ENCODE assay signal across 15 cellular contexts in genomic region chr17:57293077-57293476, GRCh38. TPM values are rescaled to one million over a fixed set of nuclear protein-coding genes. Genes with fewer than 3 reads are reported as not detected.
DNase-seq lines count a peak whose midpoint lies in the region; ATAC-seq and TF ChIP-seq lines count a peak whose summit lies in the region.
"Had no signal": no experiment of that assay in that cellular context is flagged by ENCODE, and none has a peak within 500 bp of the region (broad histone marks: within the 10 kb centered on the region; RNA-seq: fewer than 3 reads in every experiment).

No MANE protein-coding gene starts in this region.

- intact Hi-C loops in CD4-positive, alpha-beta T cell (cut with DNase I, micrococcal nuclease): no loop called here

- H3K4me3 ChIP-seq in SJCRH30: no peak overlapping the region
- no peak overlapping the region for H3K4me3 ChIP-seq in WERI-Rb-1 (ENCODE audit: low read depth, low read length)
- H3K4me3 ChIP-seq in coronary artery: no peak overlapping the region
- H3K4me3 ChIP-seq: thoracic aorta had no signal

- H3K9me3 Mint-ChIP-seq in CD4-positive, alpha-beta T cell: no peaks in the 10 kb centered on the region
- H3K9me3 Mint-ChIP-seq: CD4-positive, alpha-beta memory T cell; central memory CD8-positive, alpha-beta T cell; natural killer cell treated with Interleukin-12 subunit alpha and Interleukin-12 subunit beta and Interleukin-15 and Interleukin-18, amount 100 ng/mL, for 72 hours had no signal

- no peaks in the 10 kb centered on the region for H3K27me3 ChIP-seq in SJCRH30
- no peaks in the 10 kb centered on the region for H3K27me3 ChIP-seq in WERI-Rb-1 (ENCODE audit: insufficient read depth, low read depth, severe bottlenecking)
- no peaks in the 10 kb centered on the region for H3K27me3 ChIP-seq in CD4-positive, alpha-beta T cell (ENCODE audit: control insufficient read depth, insufficient read depth, low read length)

- H3K27ac ChIP-seq in SJCRH30 (no peak overlapping the region), WERI-Rb-1 (no peak overlapping the region), coronary artery (no peak overlapping the region)
- H3K27ac ChIP-seq in CD4-positive, alpha-beta T cell (ENCODE audit: low read depth, low read length): no peak overlapping the region
- H3K27ac ChIP-seq: thoracic aorta had no signal

- DNase-seq in HPDE6-E6E7 (ENCODE audit: extremely low spot score): peak; percentile 96
- peak; percentile 11 to 14 for DNase-seq in SJCRH30
- DNase-seq in renal cortical epithelial cell (ENCODE audit: low read depth): peak; percentile 94
- DNase-seq in activated CD4-positive, alpha-beta T cell treated with anti-CD3 and anti-CD28 coated beads, Interleukin-2, amount 50 U/mL, for 4 hours: no peak
- no peak for DNase-seq in WERI-Rb-1
- no peak for DNase-seq in CD4-positive, alpha-beta T cell
- no peak for DNase-seq in coronary artery (ENCODE audit: low spot score)
- DNase-seq: activated CD8-positive, alpha-beta T cell treated with anti-CD3 and anti-CD28 coated beads, Interleukin-2, amount 10 ng/mL, durations not matched to agents 7 days and 5 days; CD4-positive, alpha-beta memory T cell; NCI-H2171; small intestine had no signal

- H3K4me3 Mint-ChIP-seq in CD4-positive, alpha-beta T cell: no peak overlapping the region
- H3K4me3 Mint-ChIP-seq: activated CD8-positive, alpha-beta T cell treated with anti-CD3 and anti-CD28 coated beads, Interleukin-2, amount 10 ng/mL, durations not matched to agents 7 days and 5 days; CD4-positive, alpha-beta memory T cell; central memory CD8-positive, alpha-beta T cell; natural killer cell treated with Interleukin-12 subunit alpha and Interleukin-12 subunit beta and Interleukin-15 and Interleukin-18, amount 100 ng/mL, for 72 hours had no signal

- H3K27ac Mint-ChIP-seq in CD4-positive, alpha-beta T cell: no peak overlapping the region
- H3K27ac Mint-ChIP-seq: natural killer cell treated with Interleukin-12 subunit alpha and Interleukin-12 subunit beta and Interleukin-15 and Interleukin-18, amount 100 ng/mL, for 72 hours had no signal

- H3K4me1 ChIP-seq in SJCRH30: peaks cover 33% of the 10 kb centered on the region

- POLR2A ChIA-PET in CD4-positive, alpha-beta T cell (lab: Charles Lee): no interaction called here

- peaks cover 68% of the 10 kb centered on the region for H3K4me1 Mint-ChIP-seq in CD4-positive, alpha-beta T cell (ENCODE audit: low read depth)

- no peaks in the 10 kb centered on the region for H3K27me3 Mint-ChIP-seq in CD4-positive, alpha-beta T cell
- H3K27me3 Mint-ChIP-seq: CD4-positive, alpha-beta memory T cell; central memory CD8-positive, alpha-beta T cell; natural killer cell treated with Interleukin-12 subunit alpha and Interleukin-12 subunit beta and Interleukin-15 and Interleukin-18, amount 100 ng/mL, for 72 hours had no signal

- peaks cover 69% of the 10 kb centered on the region for H3K36me3 Mint-ChIP-seq in CD4-positive, alpha-beta T cell (ENCODE audit: low read depth)

- ATAC-seq in esophagus mucosa: peak; percentile 79
- ATAC-seq in CD4-positive, alpha-beta T cell (ENCODE audit: poor library complexity): no peak
- ATAC-seq: activated CD8-positive, alpha-beta T cell treated with anti-CD3 and anti-CD28 coated beads, Interleukin-2, amount 10 ng/mL, durations not matched to agents 7 days and 5 days; natural killer cell treated with Interleukin-12 subunit alpha and Interleukin-12 subunit beta and Interleukin-15 and Interleukin-18, amount 100 ng/mL, for 72 hours had no signal

- TF ChIP-seq CTCF in WERI-Rb-1 (IDR thresholded peaks at IDR 0.05; ENCODE audit: low read depth, low read length): no peak
- TF ChIP-seq CTCF in CD4-positive, alpha-beta T cell (IDR thresholded peaks at IDR 0.05): no peak
- no peak for TF ChIP-seq CTCF in coronary artery (IDR thresholded peaks at IDR 0.05)

- CTCF ChIA-PET in CD4-positive, alpha-beta T cell (lab: Charles Lee): interaction anchor here (2.5 kb wide), 1 partner anchor 50 kb away, joined by 10 read pairs; no protein-coding TSS in a partner anchor

- no peaks in the 10 kb centered on the region for H3K9me3 ChIP-seq in SJCRH30 (replicated peaks)
- peaks cover 8% of the 10 kb centered on the region for H3K9me3 ChIP-seq in WERI-Rb-1 (ENCODE audit: severe bottlenecking)
- H3K9me3 ChIP-seq in CD4-positive, alpha-beta T cell (ENCODE audit: control insufficient read depth, low read length): no peaks in the 10 kb centered on the region
- H3K9me3 ChIP-seq: thoracic aorta had no signal

- H3K36me3 ChIP-seq in SJCRH30: peaks cover 10% of the 10 kb centered on the region
- H3K36me3 ChIP-seq in WERI-Rb-1: peaks cover 82% of the 10 kb centered on the region
- H3K36me3 ChIP-seq: thoracic aorta had no signal

RNA-seq across cellular contexts. Expression of gene MSI2, which starts 36.8 kb away (rescaled TPM):
- 73.7 and 76.6 TPM in 2 replicates for total RNA-seq in SJCRH30 (2014; rRNA removed; shearing (Covaris generic))
- total RNA-seq in esophagus mucosa (30.4 TPM), renal cortical epithelial cell (45.3 and 90.2 TPM in 2 replicates)
- total RNA-seq in CD4-positive, alpha-beta T cell: 100 to 1,000 TPM; 129 to 132 TPM

Comparison
In these comparisons a context has a peak if more than half of its experiments do, and no peak if none do; other contexts are left out.
1. DNase-seq: peak in HPDE6-E6E7 (single experiment), SJCRH30 (2 of 2) and renal cortical epithelial cell (single experiment); none in activated CD4-positive, alpha-beta T cell treated with anti-CD3 and anti-CD28 coated beads, Interleukin-2, amount 50 U/mL, for 4 hours (0 of 2), WERI-Rb-1 (single experiment), CD4-positive, alpha-beta T cell (0 of 10) and coronary artery (single experiment).